In genomic region chr11:32602657-32603410, GRCh38 we compare ENCODE assay signal across 15 cellular contexts. TPM values are rescaled to one million over a fixed set of nuclear protein-coding genes. Genes with fewer than 3 reads are reported as not detected.
DNase-seq lines count a peak whose midpoint lies in the region; ATAC-seq, FAIRE-seq and TF ChIP-seq lines count a peak whose summit lies in the region.
"Had no signal": no experiment of that assay in that cellular context is flagged by ENCODE, and none has a peak within 500 bp of the region (broad histone marks: within the 10 kb centered on the region; RNA-seq: fewer than 3 reads in every experiment).

No MANE protein-coding gene starts in this region.

- BruUV-seq in GM12878 (replicated peaks; lab: Mats Ljungman, UMichigan): no TSS peak

- no peaks in the 10 kb centered on the region for H4K20me1 ChIP-seq in GM12878 (ENCODE audit: control insufficient read depth, insufficient read depth)

- TF ChIP-seq POLR2A in GM12878 (IDR thresholded peaks at IDR 0.05; ENCODE audit: low read depth, low read length): no peak
- no peak for TF ChIP-seq POLR2A in lower leg skin (IDR thresholded peaks at IDR 0.05)

- no peaks in the 10 kb centered on the region for H3K27me3 ChIP-seq in GM12878 (replicated peaks in 1 of 2; ENCODE audit: control insufficient read depth in 2 of 2, insufficient read depth in 2 of 2, low read length in 1 of 2)
- H3K27me3 ChIP-seq: brain microvascular endothelial cell had no signal

- ATAC-seq in GM12878: no peak

- no peak overlapping the region for H3K9ac ChIP-seq in GM12878 (ENCODE audit: control insufficient read depth, insufficient read depth, low read length)

- H3K36me3 ChIP-seq in GM12878 (ENCODE audit: control insufficient read depth in 2 of 2, insufficient read depth in 2 of 2, low read length in 1 of 2): peaks cover 2 to 22% of the 10 kb centered on the region in 2 experiments
- H3K36me3 ChIP-seq: prostate gland had no signal

- no peak for FAIRE-seq in GM12878 (lab: Jason Lieb, UNC)
- FAIRE-seq: RCC 7860 had no signal

- in situ Hi-C loops in GM13977 (cut with MboI; ENCODE audit: low pct_unique_long_range_greater_than_20kb, low sequenced_read_pairs, unreplicated experiment): no loop called here
- in situ Hi-C loops in GM12878 (cut with MboI): no loop called here

- peaks cover 8% of the 10 kb centered on the region for H3K4me1 Mint-ChIP-seq in activated CD4-positive, alpha-beta memory T cell treated with anti-CD3 and anti-CD28 coated beads for 36 hours (ENCODE audit: low read depth)
- H3K4me1 Mint-ChIP-seq in activated CD4-positive, alpha-beta memory T cell treated with anti-CD3 and anti-CD28 coated beads, Interleukin-2, amount 10 ng/mL, durations not matched to agents 7 days and 5 days: peaks cover 1% of the 10 kb centered on the region
- peaks cover 15% of the 10 kb centered on the region for H3K4me1 Mint-ChIP-seq in nephron

- H3K4me3 ChIP-seq in GM12878 (no peak overlapping the region), lower leg skin (ENCODE audit: low read depth, poor library complexity, severe bottlenecking) (no peak overlapping the region)
- H3K4me3 ChIP-seq: prostate gland had no signal

- intact Hi-C loops in activated CD4-positive, alpha-beta memory T cell treated with anti-CD3 and anti-CD28 coated beads for 36 hours (cut with micrococcal nuclease): loop anchor here (2.0 kb wide), 1 partner anchor 18 kb away; no protein-coding TSS in a partner anchor
- intact Hi-C loops in GM12878 (cut with micrococcal nuclease; ENCODE audit: unreplicated experiment) (no loop called here), lower leg skin (cut with DNase I; ENCODE audit: low total_unique reads) (no loop called here)

- H3K4me2 ChIP-seq in GM12878 (ENCODE audit: control insufficient read depth, insufficient read depth): no peak overlapping the region

- H2AFZ ChIP-seq in GM12878 (ENCODE audit: control insufficient read depth, low read depth, low read length): no peak overlapping the region

- no peak for DNase-seq in activated CD4-positive, alpha-beta memory T cell treated with anti-CD3 and anti-CD28 coated beads for 36 hours
- no peak for DNase-seq in activated CD4-positive, alpha-beta memory T cell treated with anti-CD3 and anti-CD28 coated beads, Interleukin-2, amount 10 ng/mL, durations not matched to agents 7 days and 5 days
- peak; percentile 8 for DNase-seq in GM13977 (ENCODE audit: low spot score)
- no peak for DNase-seq in GM12878 (ENCODE audit: low read depth, low spot score)
- no peak for DNase-seq in Ammon's horn (ENCODE audit: low spot score)
- DNase-seq in lower leg skin (ENCODE audit: low spot score in 2 of 2): no peak
- no peak for DNase-seq in AG20443 (ENCODE audit: low spot score)
- DNase-seq: activated naive CD4-positive, alpha-beta T cell; brain microvascular endothelial cell; GOT3; NCI-H1436; stimulated activated naive CD4-positive, alpha-beta T cell treated with Interleukin-2 at 50 U/mL for 16 hours had no signal

- 53% methylated on average over 4 of the region's 4 CpGs for WGBS in GM12878 (ENCODE audit: insufficient coverage, insufficient replicate concordance, low lambda C conversion rate, missing lambda C conversion rate)
- WGBS in lower leg skin, 2 donors: 60 to 63% methylated on average over 4 of the region's 4 CpGs

- no peaks in the 10 kb centered on the region for H3K27me3 Mint-ChIP-seq in activated CD4-positive, alpha-beta memory T cell treated with anti-CD3 and anti-CD28 coated beads for 36 hours
- no peaks in the 10 kb centered on the region for H3K27me3 Mint-ChIP-seq in activated CD4-positive, alpha-beta memory T cell treated with anti-CD3 and anti-CD28 coated beads, Interleukin-2, amount 10 ng/mL, durations not matched to agents 7 days and 5 days
- H3K27me3 Mint-ChIP-seq in nephron (ENCODE audit: low read depth): no peaks in the 10 kb centered on the region

- H3K9me3 ChIP-seq in GM12878 (replicated peaks; ENCODE audit: control insufficient read depth, insufficient read depth, low read length): no peaks in the 10 kb centered on the region; the same call in 1 of the 3 replicates
- H3K9me3 ChIP-seq: prostate gland had no signal

- H3K79me2 ChIP-seq in GM12878 (ENCODE audit: control insufficient read depth, insufficient read depth, low read length): no peaks in the 10 kb centered on the region; the same call in 1 of the 2 replicates

- H3K36me3 Mint-ChIP-seq in activated CD4-positive, alpha-beta memory T cell treated with anti-CD3 and anti-CD28 coated beads for 36 hours: peaks cover 44% of the 10 kb centered on the region
- peaks cover 60% of the 10 kb centered on the region for H3K36me3 Mint-ChIP-seq in activated CD4-positive, alpha-beta memory T cell treated with anti-CD3 and anti-CD28 coated beads, Interleukin-2, amount 10 ng/mL, durations not matched to agents 7 days and 5 days (ENCODE audit: low read depth)
- H3K36me3 Mint-ChIP-seq in nephron (ENCODE audit: low read depth): peaks cover 60% of the 10 kb centered on the region

- CTCF ChIA-PET in activated CD4-positive, alpha-beta memory T cell treated with anti-CD3 and anti-CD28 coated beads for 36 hours (lab: Charles Lee): no interaction called here
- CTCF ChIA-PET in activated CD4-positive, alpha-beta memory T cell treated with anti-CD3 and anti-CD28 coated beads, Interleukin-2, amount 10 ng/mL, durations not matched to agents 7 days and 5 days (lab: Charles Lee): no interaction called here
- CTCF ChIA-PET in GM12878 (lab: Yijun Ruan, JAX): no interaction called here

- POLR2A ChIA-PET in activated CD4-positive, alpha-beta memory T cell treated with anti-CD3 and anti-CD28 coated beads for 36 hours (lab: Charles Lee): no interaction called here
- POLR2A ChIA-PET in activated CD4-positive, alpha-beta memory T cell treated with anti-CD3 and anti-CD28 coated beads, Interleukin-2, amount 10 ng/mL, durations not matched to agents 7 days and 5 days (lab: Charles Lee): no interaction called here
- POLR2A ChIA-PET in GM12878 (lab: Charles Lee): no interaction called here

- RAD21 ChIA-PET in GM12878 (lab: Charles Lee; ENCODE audit: unreplicated experiment): no interaction called here

- TF ChIP-seq CTCF in GM13977 (IDR thresholded peaks at IDR 0.05; ENCODE audit: extremely low read depth, insufficient read depth, missing control alignments) (no peak), GM12878 (IDR thresholded peaks at IDR 0.05 in 2 of 3, conservative IDR thresholded peaks at IDR 0.05 in 1 of 3; ENCODE audit: control insufficient read depth in 2 of 3, extremely low read depth in 1 of 3, insufficient read depth in 1 of 3, low read depth in 3 of 3, low read length in 3 of 3) (no peak), nephron (IDR thresholded peaks at IDR 0.05; ENCODE audit: unreplicated experiment in 3 of 3) (no peak), lower leg skin (IDR thresholded peaks at IDR 0.05) (no peak)

- peaks cover 4% of the 10 kb centered on the region for H3K9me3 Mint-ChIP-seq in activated CD4-positive, alpha-beta memory T cell treated with anti-CD3 and anti-CD28 coated beads for 36 hours
- H3K9me3 Mint-ChIP-seq in activated CD4-positive, alpha-beta memory T cell treated with anti-CD3 and anti-CD28 coated beads, Interleukin-2, amount 10 ng/mL, durations not matched to agents 7 days and 5 days: peaks cover 3% of the 10 kb centered on the region
- peaks cover 6% of the 10 kb centered on the region for H3K9me3 Mint-ChIP-seq in nephron

- no peak overlapping the region for H3K4me3 Mint-ChIP-seq in activated CD4-positive, alpha-beta memory T cell treated with anti-CD3 and anti-CD28 coated beads for 36 hours
- H3K4me3 Mint-ChIP-seq in activated CD4-positive, alpha-beta memory T cell treated with anti-CD3 and anti-CD28 coated beads, Interleukin-2, amount 10 ng/mL, durations not matched to agents 7 days and 5 days: no peak overlapping the region
- peak overlapping the region in 1 of 3 experiments; percentile 14 for H3K4me3 Mint-ChIP-seq in nephron

- H3K4me1 ChIP-seq in GM12878 (ENCODE audit: control insufficient read depth, insufficient read depth, low read length): no peaks in the 10 kb centered on the region

- TF ChIP-seq RAD21 in GM12878 (IDR thresholded peaks at IDR 0.05; ENCODE audit: insufficient read depth, low read depth, low read length): no peak

- SMC1A ChIA-PET in GM12878 (lab: Charles Lee; ENCODE audit: uncharacterized antibody, unreplicated experiment): no interaction called here

- no peak for TF ChIP-seq EP300 in GM12878 (IDR thresholded peaks at IDR 0.05; ENCODE audit: borderline replicate concordance in 1 of 2, control insufficient read depth in 1 of 2, low read depth in 2 of 2, low read length in 2 of 2)

- H3K27ac Mint-ChIP-seq in activated CD4-positive, alpha-beta memory T cell treated with anti-CD3 and anti-CD28 coated beads for 36 hours: peak overlapping the region; percentile 39
- no peak overlapping the region for H3K27ac Mint-ChIP-seq in activated CD4-positive, alpha-beta memory T cell treated with anti-CD3 and anti-CD28 coated beads, Interleukin-2, amount 10 ng/mL, durations not matched to agents 7 days and 5 days
- peak overlapping the region; percentile 69 to 84 (median 80) for H3K27ac Mint-ChIP-seq in nephron

- H3K27ac ChIP-seq in GM12878 (ENCODE audit: control insufficient read depth, insufficient read depth): no peak overlapping the region
- H3K27ac ChIP-seq: brain microvascular endothelial cell, prostate gland had no signal

RNA-seq across cellular contexts. Expression of gene EIF3M, which starts 19.2 kb away (rescaled TPM):
- total RNA-seq in activated CD4-positive, alpha-beta memory T cell treated with anti-CD3 and anti-CD28 coated beads for 36 hours: 100 to 1,000 TPM; 377 to 389 TPM
- total RNA-seq in activated CD4-positive, alpha-beta memory T cell treated with anti-CD3 and anti-CD28 coated beads, Interleukin-2, amount 10 ng/mL, durations not matched to agents 7 days and 5 days: 100 to 1,000 TPM; 246 to 249 TPM
- 118 and 124 TPM in 2 replicates for total RNA-seq in GM12878 (2013; cell fraction: nucleolus; rRNA removed)
- total RNA-seq in GM12878 (2014; rRNA removed) (463 and 536 TPM in 2 replicates), GM12878 (2014; rRNA removed; fragmentation: Illumina TruSeq; extraction: Trizol) (562 and 568 TPM in 2 replicates), GM12878 (2021) (389 and 392 TPM in 2 replicates), lower leg skin (100 to 1,000 TPM; 365 to 696 (median 419) TPM)
- polyA plus RNA-seq in GM12878 (2011; ENCODE audit: low read depth): 282 TPM
- polyA plus RNA-seq in GM12878 (2011; rRNA removed) (641 and 834 TPM in 2 replicates), GM12878 (2014; fragmentation: Illumina TruSeq; extraction: Trizol) (781 and 968 TPM in 2 replicates), GM12878 (2014; fragmentation: Nextera tagmentation; extraction: Ambion mirVana) (1,000 to 10,000 TPM; 1,121 to 1,205 TPM), GM12878 (2014; rRNA removed) (473 and 574 TPM in 2 replicates), GM12878 (2016; fragmentation: Nextera tagmentation; extraction: Ambion mirVana) (100 to 1,000 TPM; 539 to 612 TPM)
- polyA plus RNA-seq in GM12878 (2011; cell fraction: cytosol; rRNA removed): 319 and 434 TPM in 2 replicates
- polyA plus RNA-seq in GM12878 (2011; cell fraction: nucleus; rRNA removed): 305 and 399 TPM in 2 replicates
- 550 and 626 TPM in 2 replicates for polyA plus RNA-seq in GM12878 (2012)
- polyA minus RNA-seq in GM12878 (2011; rRNA and poly(A)+ RNA removed): 225 and 304 TPM in 2 replicates
- 116 and 146 TPM in 2 replicates for polyA minus RNA-seq in GM12878 (2011; cell fraction: cytosol; rRNA and poly(A)+ RNA removed)
- 40.0 and 61.7 TPM in 2 replicates for polyA minus RNA-seq in GM12878 (2011; cell fraction: nucleus; rRNA and poly(A)+ RNA removed)
